ENCODE assay signal across 8 cellular contexts in genomic region chr1:153566414-153567371, GRCh38. TPM values are rescaled to one million over a fixed set of nuclear protein-coding genes. Genes with fewer than 3 reads are reported as not detected.
DNase-seq lines count a peak whose midpoint lies in the region; ATAC-seq and TF ChIP-seq lines count a peak whose summit lies in the region.

No MANE protein-coding gene starts in this region.

- peak; percentile 96 for ATAC-seq in gastroesophageal sphincter
- no peak for ATAC-seq in GM19035 (IDR thresholded peaks at IDR 0.05; ENCODE audit: unreplicated experiment)

- H3K36me3 Mint-ChIP-seq in activated naive CD4-positive, alpha-beta T cell treated with anti-CD3 and anti-CD28 coated beads, Interleukin-2, amount 10 ng/mL, durations not matched to agents 7 days and 5 days = no peaks in the 10 kb centered on the region

- H3K4me1 ChIP-seq in HUES64 (ENCODE audit: insufficient read depth, low read length) = peaks cover 31% of the 10 kb centered on the region
- peaks cover 33 to 43% of the 10 kb centered on the region in 2 experiments for H3K4me1 ChIP-seq in SK-N-SH (ENCODE audit: control insufficient read depth in 1 of 2, insufficient read depth in 2 of 2, low read depth in 1 of 2, low read length in 1 of 2)
- H3K4me1 ChIP-seq in gastroesophageal sphincter = peaks cover 22 to 44% (median 35%) of the 10 kb centered on the region in 3 donors
- H3K4me1 ChIP-seq in osteoblast (ENCODE audit: insufficient read depth, low read length) = peaks cover 38% of the 10 kb centered on the region
- H3K4me1 ChIP-seq in testis = peaks cover 26% of the 10 kb centered on the region

- peak overlapping the region; percentile 71 for H3K9ac ChIP-seq in HUES64 (ENCODE audit: low read depth, low read length)
- H3K9ac ChIP-seq in SK-N-SH = peak overlapping the region; percentile 82

- H3K27me3 ChIP-seq in HUES64 (ENCODE audit: insufficient read depth, low read length) (no peaks in the 10 kb centered on the region), SK-N-SH (ENCODE audit: insufficient read depth) (no peaks in the 10 kb centered on the region), gastroesophageal sphincter (no peaks in the 10 kb centered on the region), osteoblast (ENCODE audit: insufficient read depth, low read length) (no peaks in the 10 kb centered on the region), testis (no peaks in the 10 kb centered on the region)

- H3K4me3 Mint-ChIP-seq in activated naive CD4-positive, alpha-beta T cell treated with anti-CD3 and anti-CD28 coated beads, Interleukin-2, amount 10 ng/mL, durations not matched to agents 7 days and 5 days = peak overlapping the region; percentile 42

- H2AFZ ChIP-seq in SK-N-SH (ENCODE audit: low read depth) (no peak overlapping the region; the same call in 1 of the 2 replicates), osteoblast (ENCODE audit: low read length) (peak overlapping the region; percentile 73)

- no peaks in the 10 kb centered on the region for H3K9me2 ChIP-seq in SK-N-SH

- TF ChIP-seq CTCF in SK-N-SH (IDR thresholded peaks at IDR 0.05) = no peak
- TF ChIP-seq CTCF in gastroesophageal sphincter (IDR thresholded peaks at IDR 0.05) = peak in 1 of 4 experiments; percentile 11
- TF ChIP-seq CTCF in osteoblast (IDR thresholded peaks at IDR 0.05; ENCODE audit: extremely low read depth, low read depth, low read length) = no peak
- TF ChIP-seq CTCF in testis (IDR thresholded peaks at IDR 0.05) = no peak

- H3K9me3 ChIP-seq in HUES64 (ENCODE audit: insufficient read depth, low read depth, low read length) (no peaks in the 10 kb centered on the region), SK-N-SH (no peaks in the 10 kb centered on the region), gastroesophageal sphincter (no peaks in the 10 kb centered on the region), osteoblast (ENCODE audit: low read depth, low read length) (no peaks in the 10 kb centered on the region), testis (no peaks in the 10 kb centered on the region)

- H3K79me2 ChIP-seq in SK-N-SH (ENCODE audit: insufficient read depth) = peaks cover 26% of the 10 kb centered on the region
- no peaks in the 10 kb centered on the region for H3K79me2 ChIP-seq in osteoblast (ENCODE audit: insufficient read depth, low read length)

- H3F3A ChIP-seq in SK-N-SH (replicated peaks; ENCODE audit: insufficient read depth) = peaks cover 8% of the 10 kb centered on the region

- H3K9me3 Mint-ChIP-seq in activated naive CD4-positive, alpha-beta T cell treated with anti-CD3 and anti-CD28 coated beads, Interleukin-2, amount 10 ng/mL, durations not matched to agents 7 days and 5 days = no peaks in the 10 kb centered on the region

- CTCF ChIA-PET in SK-N-SH (lab: Yijun Ruan, JAX) = interaction anchor here (1.0 to 7.2 kb wide), 5 partner anchors 33 to 214 kb away, joined by 4 to 81 read pairs (median 6); no protein-coding TSS in a partner anchor
- CTCF ChIA-PET in activated naive CD4-positive, alpha-beta T cell treated with anti-CD3 and anti-CD28 coated beads, Interleukin-2, amount 10 ng/mL, durations not matched to agents 7 days and 5 days (lab: Charles Lee) = interaction anchor here (0.6 to 2.4 kb wide), 9 partner anchors 12 to 68 kb away, joined by 3 to 47 read pairs (median 6); partner anchors contain the start of genes CHTOP and S100A6

- peak overlapping the region; percentile 70 for H3K4me2 ChIP-seq in SK-N-SH
- peak overlapping the region; percentile 70 for H3K4me2 ChIP-seq in osteoblast (ENCODE audit: insufficient read depth, low read length)

- TF ChIP-seq RAD21 in SK-N-SH (IDR thresholded peaks at IDR 0.05; ENCODE audit: low read length) = peak; percentile 6; the same call in 1 of the 2 replicates

- peak overlapping the region; percentile 96 for H3K27ac Mint-ChIP-seq in activated naive CD4-positive, alpha-beta T cell treated with anti-CD3 and anti-CD28 coated beads, Interleukin-2, amount 10 ng/mL, durations not matched to agents 7 days and 5 days

- WGBS in HUES64 = 44% methylated on average over 16 of the region's 16 CpGs
- 32% methylated on average over 14 of the region's 16 CpGs for WGBS in SK-N-SH (ENCODE audit: low lambda C conversion rate)
- 49 to 71% methylated on average over 4 to 9 of the region's 16 CpGs for WGBS in gastroesophageal sphincter (ENCODE audit: low coverage in 1 of 2), 2 donors
- WGBS in testis, 2 donors = 63 to 72% methylated on average over 14 to 15 of the region's 16 CpGs

- TF ChIP-seq EP300 in SK-N-SH (IDR thresholded peaks at IDR 0.05; ENCODE audit: borderline replicate concordance in 1 of 2, low read depth in 1 of 2, low read length in 1 of 2) = peak; percentile 24 to 99; a peak in 2 of 4 replicates
- no peak for TF ChIP-seq EP300 in gastroesophageal sphincter (IDR thresholded peaks at IDR 0.05)

- peaks cover 41% of the 10 kb centered on the region for H3K4me1 Mint-ChIP-seq in activated naive CD4-positive, alpha-beta T cell treated with anti-CD3 and anti-CD28 coated beads, Interleukin-2, amount 10 ng/mL, durations not matched to agents 7 days and 5 days

- H4K20me1 ChIP-seq in SK-N-SH (ENCODE audit: insufficient read depth) (no peaks in the 10 kb centered on the region), osteoblast (ENCODE audit: insufficient read depth, low read length) (no peaks in the 10 kb centered on the region)

- no peak for TF ChIP-seq POLR2A in gastroesophageal sphincter (IDR thresholded peaks at IDR 0.05)
- no peak for TF ChIP-seq POLR2A in testis (IDR thresholded peaks at IDR 0.05)

- POLR2A ChIA-PET in SK-N-SH (lab: Yijun Ruan, JAX) = no interaction called here

- peaks cover 15% of the 10 kb centered on the region for H3K27me3 Mint-ChIP-seq in activated naive CD4-positive, alpha-beta T cell treated with anti-CD3 and anti-CD28 coated beads, Interleukin-2, amount 10 ng/mL, durations not matched to agents 7 days and 5 days

- DNase-seq in Daoy (ENCODE audit: low read depth) (peak; percentile 100), SK-N-SH (peak; percentile 73), osteoblast (ENCODE audit: insufficient read length, low spot score, missing footprints) (peak; percentile 98), testis (peak; percentile 81)
- peak; percentile 87 for DNase-seq in activated naive CD4-positive, alpha-beta T cell treated with anti-CD3 and anti-CD28 coated beads, Interleukin-2, amount 10 ng/mL, durations not matched to agents 7 days and 5 days

- H3K4me3 ChIP-seq in HUES64 (ENCODE audit: low read length) = no peak overlapping the region; the same call in 1 of the 2 replicates
- no peak overlapping the region for H3K4me3 ChIP-seq in SK-N-SH (ENCODE audit: low read depth in 2 of 2, low read length in 1 of 2)
- no peak overlapping the region for H3K4me3 ChIP-seq in gastroesophageal sphincter
- H3K4me3 ChIP-seq in osteoblast (ENCODE audit: insufficient read depth, low read length) = peak overlapping the region; percentile 4
- H3K4me3 ChIP-seq in testis = no peak overlapping the region

- H3K36me3 ChIP-seq in HUES64 (ENCODE audit: insufficient read depth, low read length) (no peaks in the 10 kb centered on the region), SK-N-SH (replicated peaks in 1 of 2; ENCODE audit: control insufficient read depth in 1 of 2, insufficient read depth in 2 of 2, low read length in 1 of 2) (no peaks in the 10 kb centered on the region), gastroesophageal sphincter (no peaks in the 10 kb centered on the region), osteoblast (ENCODE audit: insufficient read depth, low read length) (no peaks in the 10 kb centered on the region), testis (ENCODE audit: low read depth, missing control alignments) (no peaks in the 10 kb centered on the region)

- peak overlapping the region; percentile 66 for H3K27ac ChIP-seq in HUES64 (ENCODE audit: low read depth, low read length)
- H3K27ac ChIP-seq in SK-N-SH (ENCODE audit: low read depth in 2 of 2, low read length in 1 of 2) = peak overlapping the region; percentile 95 to 99
- peak overlapping the region; percentile 78 to 95 (median 86) for H3K27ac ChIP-seq in gastroesophageal sphincter
- peak overlapping the region; percentile 100 for H3K27ac ChIP-seq in osteoblast (ENCODE audit: low read depth, low read length)
- peak overlapping the region; percentile 26 to 76 for H3K27ac ChIP-seq in testis

- intact Hi-C loops in testis (cut with DNase I; ENCODE audit: low total_unique reads) = loop anchor here (5.0 kb wide), 1 partner anchor 34 kb away; no protein-coding TSS in a partner anchor

RNA-seq across cellular contexts. Expression of gene S100A2, which starts 1.0 kb away (rescaled TPM):
- total RNA-seq in Daoy (2014; rRNA removed; shearing (Covaris generic)) = 86.8 and 88.6 TPM in 2 replicates
- polyA plus RNA-seq in HUES64 (2013, experiment 1 of 2) = not detected
- polyA plus RNA-seq in HUES64 (2013, experiment 2 of 2) = not detected
- polyA plus RNA-seq in SK-N-SH (2012; rRNA removed) (27.3 and 31.4 TPM in 2 replicates), testis (ENCODE audit: insufficient read depth, low read depth, low replicate concordance) (1.9 TPM)
- 27.2 and 29.0 TPM in 2 replicates for polyA plus RNA-seq in SK-N-SH (2012; cell fraction: cytosol; rRNA removed)
- 13.3 and 23.8 TPM in 2 replicates for polyA plus RNA-seq in SK-N-SH (2012; cell fraction: nucleus; rRNA removed)
- total RNA-seq in gastroesophageal sphincter (10 to 100 TPM in 2 of 4 donors, 1 to 10 TPM in 2; 2.7 to 73.3 (median 14.2) TPM), osteoblast (1.8 and 2.1 TPM in 2 replicates), testis (1 to 10 TPM; 1.9 to 9.6 TPM)

RNA-seq across cellular contexts. Expression of gene S100A3, which starts 17.6 kb away (rescaled TPM):
- 9.0 and 12.2 TPM in 2 replicates for total RNA-seq in Daoy (2014; rRNA removed; shearing (Covaris generic))
- not detected for polyA plus RNA-seq in HUES64 (2013, experiment 1 of 2)
- 0.57 TPM for polyA plus RNA-seq in HUES64 (2013, experiment 2 of 2)
- polyA plus RNA-seq in SK-N-SH (2012; rRNA removed) (11.8 and 13.1 TPM in 2 replicates), testis (ENCODE audit: insufficient read depth, low read depth, low replicate concordance) (0.67 TPM)
- polyA plus RNA-seq in SK-N-SH (2012; cell fraction: cytosol; rRNA removed) = 7.1 and 10.2 TPM in 2 replicates
- polyA plus RNA-seq in SK-N-SH (2012; cell fraction: nucleus; rRNA removed) = 5.7 and 6.0 TPM in 2 replicates
- total RNA-seq in gastroesophageal sphincter (1 to 10 TPM in 2 of 4 donors, under 1 TPM in 1, not detected in 1; 0.69 to 6.0 (median 1.1) TPM), osteoblast (4.4 and 7.6 TPM in 2 replicates), testis (not detected)

RNA-seq across cellular contexts. Expression of gene S100A4, which starts 21.1 kb away (rescaled TPM):
- 15.7 and 20.6 TPM in 2 replicates for total RNA-seq in Daoy (2014; rRNA removed; shearing (Covaris generic))
- 24.9 TPM for polyA plus RNA-seq in HUES64 (2013, experiment 1 of 2)
- 36.8 TPM for polyA plus RNA-seq in HUES64 (2013, experiment 2 of 2)
- polyA plus RNA-seq in SK-N-SH (2012; rRNA removed) = 24.6 and 25.4 TPM in 2 replicates
- polyA plus RNA-seq in SK-N-SH (2012; cell fraction: cytosol; rRNA removed) = 19.7 and 25.3 TPM in 2 replicates
- polyA plus RNA-seq in SK-N-SH (2012; cell fraction: nucleus; rRNA removed) = 8.0 and 9.0 TPM in 2 replicates
- 100 to 1,000 TPM; 135 to 345 (median 259) TPM for total RNA-seq in gastroesophageal sphincter
- total RNA-seq in osteoblast = 21.5 and 63.0 TPM in 2 replicates
- total RNA-seq in testis = 10 to 100 TPM; 15.8 to 23.8 TPM
- polyA plus RNA-seq in testis (ENCODE audit: insufficient read depth, low read depth, low replicate concordance) = 146 TPM

RNA-seq across cellular contexts. Expression of gene S100A5, which starts 26.0 kb away (rescaled TPM):
- 0.34 TPM in 1 of 2 replicates, not detected in the other for total RNA-seq in Daoy (2014; rRNA removed; shearing (Covaris generic))
- not detected for polyA plus RNA-seq in HUES64 (2013, experiment 1 of 2)
- not detected for polyA plus RNA-seq in HUES64 (2013, experiment 2 of 2)
- polyA plus RNA-seq in SK-N-SH (2012; rRNA removed) (0.15 TPM in 1 of 2 replicates, not detected in the other), testis (ENCODE audit: insufficient read depth, low read depth, low replicate concordance) (not detected)
- 0.12 TPM in 1 of 2 replicates, not detected in the other for polyA plus RNA-seq in SK-N-SH (2012; cell fraction: cytosol; rRNA removed)
- polyA plus RNA-seq in SK-N-SH (2012; cell fraction: nucleus; rRNA removed) = not detected in 2 replicates
- total RNA-seq in gastroesophageal sphincter (not detected), osteoblast (not detected in 2 replicates), testis (1 to 10 TPM in 1 of 2 donors, not detected in 1; 1.3 TPM)

RNA-seq across cellular contexts. Expression of gene S100A6, which starts 30.9 kb away (rescaled TPM):
- 428 and 491 TPM in 2 replicates for total RNA-seq in Daoy (2014; rRNA removed; shearing (Covaris generic))
- 14.3 TPM for polyA plus RNA-seq in HUES64 (2013, experiment 1 of 2)
- polyA plus RNA-seq in HUES64 (2013, experiment 2 of 2) = 23.3 TPM
- polyA plus RNA-seq in SK-N-SH (2012; rRNA removed) (844 and 895 TPM in 2 replicates), testis (ENCODE audit: insufficient read depth, low read depth, low replicate concordance) (372 TPM)
- 725 and 778 TPM in 2 replicates for polyA plus RNA-seq in SK-N-SH (2012; cell fraction: cytosol; rRNA removed)
- 349 and 492 TPM in 2 replicates for polyA plus RNA-seq in SK-N-SH (2012; cell fraction: nucleus; rRNA removed)
- total RNA-seq in gastroesophageal sphincter (100 to 1,000 TPM; 595 to 840 (median 634) TPM), osteoblast (1,187 and 1,317 TPM in 2 replicates), testis (10 to 100 TPM; 30.9 to 57.4 TPM)
